17 cellular contexts compared by ENCODE assay signal in genomic region chr5:74081126-74081525, GRCh38.
A peak's percentile ranks its signal among the peaks of the same experiment; 100 is the strongest.
DNase-seq lines count a peak whose midpoint lies in the region; ATAC-seq and TF ChIP-seq lines count a peak whose summit lies in the region.
"Had no signal": no experiment of that assay in that cellular context is flagged by ENCODE, and none has a peak within 500 bp of the region (broad histone marks: within the 10 kb centered on the region; RNA-seq: fewer than 3 reads in every experiment).

No MANE protein-coding gene starts in this region.

- no peak overlapping the region for H2BK12ac ChIP-seq in trophoblast cell (ENCODE audit: low read length)

- no peaks in the 10 kb centered on the region for H3K79me2 ChIP-seq in KMS-11 (ENCODE audit: insufficient read depth, low read depth)
- peaks cover 3% of the 10 kb centered on the region for H3K79me2 ChIP-seq in trophoblast cell (ENCODE audit: control insufficient read depth, insufficient read depth, low read length, poor library complexity)

- TF ChIP-seq CTCF in KMS-11 (conservative IDR thresholded peaks at IDR 0.05; ENCODE audit: low read depth, low read length) (no peak), esophagus muscularis mucosa (IDR thresholded peaks at IDR 0.05) (no peak), Peyer's patch (IDR thresholded peaks at IDR 0.05) (no peak)

- H3K79me1 ChIP-seq in trophoblast cell (ENCODE audit: low read length): peaks cover 34% of the 10 kb centered on the region

- intact Hi-C loops in esophagus muscularis mucosa (cut with DNase I): no loop called here

- H3K4me3 ChIP-seq in KMS-11 (IDR thresholded peaks at IDR 0.05; ENCODE audit: insufficient read depth, low read depth, low read length): no peak overlapping the region
- H3K4me3 ChIP-seq in esophagus muscularis mucosa: no peak overlapping the region
- H3K4me3 ChIP-seq in trophoblast cell (ENCODE audit: low read depth, low read length): no peak overlapping the region
- no peak overlapping the region for H3K4me3 ChIP-seq in Peyer's patch
- H3K4me3 ChIP-seq: GM23338 had no signal

- H3K9ac ChIP-seq in KMS-11 (no peak overlapping the region), trophoblast cell (ENCODE audit: low read length) (no peak overlapping the region)

- H3K9me3 ChIP-seq in esophagus muscularis mucosa (no peaks in the 10 kb centered on the region), trophoblast cell (ENCODE audit: insufficient read depth, low read depth, low read length) (no peaks in the 10 kb centered on the region), Peyer's patch (no peaks in the 10 kb centered on the region)
- H3K9me3 ChIP-seq: BE2C had no signal

- H2AK5ac ChIP-seq in trophoblast cell (ENCODE audit: low read length): no peak overlapping the region

- H3K18ac ChIP-seq in trophoblast cell (ENCODE audit: low read length): no peak overlapping the region

- H3K27me3 ChIP-seq in KMS-11 (ENCODE audit: insufficient read depth, low read depth) (no peaks in the 10 kb centered on the region), esophagus muscularis mucosa (no peaks in the 10 kb centered on the region), trophoblast cell (ENCODE audit: insufficient read depth, low read length) (no peaks in the 10 kb centered on the region), Peyer's patch (no peaks in the 10 kb centered on the region)
- H3K27me3 ChIP-seq: BE2C had no signal

- H3K27ac ChIP-seq in KMS-11 (peak overlapping the region; percentile 41; the same call in 1 of the 2 replicates), esophagus muscularis mucosa (replicated peaks in 1 of 4) (no peak overlapping the region), trophoblast cell (ENCODE audit: low read depth, low read length) (no peak overlapping the region), Peyer's patch (no peak overlapping the region)
- H3K27ac ChIP-seq: C4-2B had no signal

- WGBS in esophagus muscularis mucosa: 80% methylated on average over 5 of the region's 5 CpGs
- no CpG with 5 or more reads among the region's 5 CpGs for WGBS in trophoblast cell (ENCODE audit: extremely low coverage, insufficient coverage, insufficient read length)

- no peak for TF ChIP-seq EP300 in esophagus muscularis mucosa (IDR thresholded peaks at IDR 0.05)

- no peak overlapping the region for H4K8ac ChIP-seq in trophoblast cell (ENCODE audit: low read depth, low read length)

- no peak overlapping the region for H3K14ac ChIP-seq in trophoblast cell (ENCODE audit: low read length)

- peak; percentile 19 for DNase-seq in NCI-H146 treated with DMSO at 0.1 percent for 48 hours (lab: John Stamatoyannopoulos, UW; ENCODE audit: unreplicated experiment)
- peak; percentile 57 for DNase-seq in esophagus muscularis mucosa (ENCODE audit: extremely low spot score)
- DNase-seq in trophoblast cell: no peak
- DNase-seq in glomerular visceral epithelial cell (ENCODE audit: extremely low spot score): no peak
- no peak for DNase-seq in Peyer's patch
- DNase-seq: BE2C; CD4-positive, alpha-beta memory T cell; COR-L47; DMS153; DMS79 treated with DMSO at 0.1 percent for 48 hours; EL; H7; IMR-90 had no signal

- ATAC-seq in HG03097 (IDR thresholded peaks at IDR 0.05; ENCODE audit: low FRiP score, unreplicated experiment): no peak
- ATAC-seq: GM23338 had no signal

- peaks cover 56% of the 10 kb centered on the region for H3K4me1 ChIP-seq in KMS-11 (ENCODE audit: low read depth, poor library complexity, severe bottlenecking)
- no peaks in the 10 kb centered on the region for H3K4me1 ChIP-seq in esophagus muscularis mucosa
- peaks cover 11 to 21% of the 10 kb centered on the region in 2 experiments for H3K4me1 ChIP-seq in trophoblast cell (ENCODE audit: control insufficient read depth in 1 of 2, insufficient read depth in 2 of 2, low read length in 2 of 2)
- no peaks in the 10 kb centered on the region for H3K4me1 ChIP-seq in Peyer's patch

- H2BK5ac ChIP-seq in trophoblast cell (ENCODE audit: low read depth, low read length, poor library complexity): no peak overlapping the region

- peak overlapping the region; percentile 15 for H4K91ac ChIP-seq in trophoblast cell (ENCODE audit: low read depth, low read length)

- H2BK120ac ChIP-seq in trophoblast cell (ENCODE audit: insufficient read depth, low read length, poor library complexity): no peak overlapping the region

- H4K12ac ChIP-seq in trophoblast cell (ENCODE audit: low read depth, low read length): no peak overlapping the region

- no peak overlapping the region for H3K23ac ChIP-seq in trophoblast cell (ENCODE audit: low read length)

- H3K4me2 ChIP-seq in KMS-11 (peak overlapping the region; percentile 7; the same call in 1 of the 2 replicates), trophoblast cell (ENCODE audit: low read length) (no peak overlapping the region)
- H3K4me2 ChIP-seq: GM23338 had no signal

- H4K20me1 ChIP-seq in KMS-11 (ENCODE audit: insufficient read depth): no peaks in the 10 kb centered on the region

- H3K36me3 ChIP-seq in KMS-11 (ENCODE audit: insufficient read depth): no peaks in the 10 kb centered on the region
- H3K36me3 ChIP-seq in esophagus muscularis mucosa: no peaks in the 10 kb centered on the region
- no peaks in the 10 kb centered on the region for H3K36me3 ChIP-seq in trophoblast cell (ENCODE audit: control insufficient read depth in 1 of 2, insufficient read depth in 2 of 2, low read length in 2 of 2)
- H3K36me3 ChIP-seq in Peyer's patch: no peaks in the 10 kb centered on the region
- H3K36me3 ChIP-seq: BE2C had no signal

- no peak overlapping the region for H3K4ac ChIP-seq in trophoblast cell (ENCODE audit: low read depth, low read length)

- H2AFZ ChIP-seq in KMS-11 (ENCODE audit: low read depth) (no peak overlapping the region), trophoblast cell (ENCODE audit: insufficient read depth, low read length, poor library complexity) (no peak overlapping the region)

- TF ChIP-seq POLR2A in esophagus muscularis mucosa (IDR thresholded peaks at IDR 0.05; ENCODE audit: low read depth): no peak
- no peak for TF ChIP-seq POLR2A in Peyer's patch (IDR thresholded peaks at IDR 0.05)

Comparison
In these comparisons a context has a peak if more than half of its experiments do, and no peak if none do; other contexts are left out.
1. DNase-seq: peak in NCI-H146 treated with DMSO at 0.1 percent for 48 hours (single experiment) and esophagus muscularis mucosa (single experiment); none in trophoblast cell (0 of 2), glomerular visceral epithelial cell (single experiment) and Peyer's patch (0 of 3).